8 cellular contexts compared by ENCODE assay signal in the genomic region with DNA sequence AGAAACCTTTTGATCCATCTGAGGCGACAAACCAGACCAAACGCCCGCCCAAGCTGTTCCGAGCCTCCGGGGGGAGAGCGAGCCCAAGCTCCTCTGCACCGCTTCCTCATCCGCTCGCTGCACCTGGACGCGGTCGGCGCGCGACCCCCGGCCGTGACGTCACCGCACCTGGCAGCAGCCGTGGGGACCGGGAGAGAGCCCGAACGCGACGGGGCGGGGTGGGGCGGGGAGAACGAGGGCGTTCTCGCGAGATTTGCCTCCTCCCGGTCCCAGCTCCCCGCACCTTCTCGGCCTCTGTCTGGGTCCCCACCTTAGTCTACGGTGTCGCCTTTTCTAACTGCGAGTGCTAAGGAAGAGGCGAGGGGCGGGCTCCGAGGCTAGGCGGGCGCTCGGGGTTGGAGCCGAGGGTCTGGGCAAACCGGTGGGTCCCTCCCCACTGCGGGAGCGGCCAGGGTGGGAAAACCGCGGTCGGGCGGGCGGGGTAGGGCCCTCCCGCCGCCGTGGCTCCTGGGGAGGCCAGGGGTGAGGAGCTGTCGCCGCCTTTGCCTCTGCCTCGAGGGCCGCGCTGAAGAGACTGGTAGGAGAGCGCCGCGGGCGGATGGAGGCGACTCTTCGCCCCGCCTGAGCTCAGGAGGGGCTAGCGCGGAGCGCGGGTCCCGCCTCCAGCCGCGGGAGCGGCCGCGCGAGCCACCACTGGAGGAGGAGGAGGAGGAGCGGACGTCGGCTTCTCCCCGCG. TPM values are rescaled to one million over a fixed set of nuclear protein-coding genes. Genes with fewer than 3 reads are reported as not detected.
DNase-seq lines count a peak whose midpoint lies in the region; ATAC-seq, FAIRE-seq and TF ChIP-seq lines count a peak whose summit lies in the region.

A gene with protein sequence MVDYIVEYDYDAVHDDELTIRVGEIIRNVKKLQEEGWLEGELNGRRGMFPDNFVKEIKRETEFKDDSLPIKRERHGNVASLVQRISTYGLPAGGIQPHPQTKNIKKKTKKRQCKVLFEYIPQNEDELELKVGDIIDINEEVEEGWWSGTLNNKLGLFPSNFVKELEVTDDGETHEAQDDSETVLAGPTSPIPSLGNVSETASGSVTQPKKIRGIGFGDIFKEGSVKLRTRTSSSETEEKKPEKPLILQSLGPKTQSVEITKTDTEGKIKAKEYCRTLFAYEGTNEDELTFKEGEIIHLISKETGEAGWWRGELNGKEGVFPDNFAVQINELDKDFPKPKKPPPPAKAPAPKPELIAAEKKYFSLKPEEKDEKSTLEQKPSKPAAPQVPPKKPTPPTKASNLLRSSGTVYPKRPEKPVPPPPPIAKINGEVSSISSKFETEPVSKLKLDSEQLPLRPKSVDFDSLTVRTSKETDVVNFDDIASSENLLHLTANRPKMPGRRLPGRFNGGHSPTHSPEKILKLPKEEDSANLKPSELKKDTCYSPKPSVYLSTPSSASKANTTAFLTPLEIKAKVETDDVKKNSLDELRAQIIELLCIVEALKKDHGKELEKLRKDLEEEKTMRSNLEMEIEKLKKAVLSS (plus strand): TSS at position 293 of the 736 bp plus-strand sequence. CDS start 456 bp downstream, outside the sequence.

- H3K4me1 ChIP-seq in HepG2 (ENCODE audit: insufficient read depth, low read length) = peaks cover 40% of the 10 kb centered on the region

- H3K27me3 ChIP-seq in CD4-positive, alpha-beta T cell (ENCODE audit: control insufficient read depth, insufficient read depth, low read length) = no peaks in the 10 kb centered on the region
- no peaks in the 10 kb centered on the region; a peak in 1 of 5 replicates for H3K27me3 ChIP-seq in HepG2 (ENCODE audit: control insufficient read depth in 1 of 2, insufficient read depth in 2 of 2, low read length in 2 of 2)

- H3K79me2 ChIP-seq in HepG2 (ENCODE audit: insufficient read depth, low read length) = peaks cover 45% of the 10 kb centered on the region

- POLR2A ChIA-PET in CD4-positive, alpha-beta T cell (lab: Charles Lee) = interaction anchor here (0.6 to 4.5 kb wide), 29 partner anchors 9 to 1348 kb away, joined by 3 to 73 read pairs (median 4); a partner anchor contains a TSS
- POLR2A ChIA-PET in HepG2 (lab: Yijun Ruan, JAX) = interaction anchor here (0.6 to 2.4 kb wide), 25 partner anchors 8 to 629 kb away, joined by 3 to 29 read pairs (median 4); no protein-coding TSS in a partner anchor

- no peaks in the 10 kb centered on the region for H3K9me3 ChIP-seq in CD4-positive, alpha-beta T cell (ENCODE audit: control insufficient read depth, low read length)
- no peaks in the 10 kb centered on the region for H3K9me3 ChIP-seq in HepG2 (ENCODE audit: low read length)

- H2AFZ ChIP-seq in HepG2 (ENCODE audit: low read length) = peak within 1 kb of the TSS; percentile 93

- TF ChIP-seq EP300 in HepG2 (IDR thresholded peaks at IDR 0.05; ENCODE audit: low read depth in 2 of 2, low read length in 2 of 2) (no peak; a peak in 1 of 4 replicates), HepG2 (CRISPR knock-in tag; IDR thresholded peaks at IDR 0.05; ENCODE audit: borderline replicate concordance) (no peak)

- H4K20me1 ChIP-seq in HepG2 (ENCODE audit: insufficient read depth, low read length) = peaks cover 25% of the 10 kb centered on the region

- DNase-seq in CD4-positive, alpha-beta T cell = peak; percentile 81 to 88 (median 86)
- DNase-seq in NCI-H748 treated with DMSO at 0.1 percent for 48 hours (lab: John Stamatoyannopoulos, UW) = peak; percentile 94
- DNase-seq in activated CD4-positive, alpha-beta T cell treated with anti-CD3 and anti-CD28 coated beads, Interleukin-2, amount 50 U/mL, for 48 hours = peak; percentile 85 to 86
- peak; percentile 92 for DNase-seq in dermis blood vessel endothelial cell
- DNase-seq in HepG2 (ENCODE audit: low spot score) = peak; percentile 84
- peak; percentile 84 for DNase-seq in stimulated activated CD4-positive, alpha-beta T cell treated with anti-CD3 and anti-CD28 coated beads, Interleukin-4, amount 100 ng/mL, for 24 hours

- peak; percentile 81 to 85 for TF ChIP-seq POLR2A in HepG2 (IDR thresholded peaks at IDR 0.05; ENCODE audit: insufficient read depth in 1 of 2, low read depth in 2 of 2, low read length in 2 of 2)

- H3K4me1 Mint-ChIP-seq in CD4-positive, alpha-beta T cell (ENCODE audit: low read depth) = peaks cover 46% of the 10 kb centered on the region

- peak within 1 kb of the TSS; percentile 92 for H3K9ac ChIP-seq in HepG2 (ENCODE audit: insufficient read depth, low read depth, low read length)

- H3K27ac Mint-ChIP-seq in CD4-positive, alpha-beta T cell = peak within 1 kb of the TSS; percentile 95

- H3K36me3 Mint-ChIP-seq in CD4-positive, alpha-beta T cell (ENCODE audit: low read depth) = peaks cover 16% of the 10 kb centered on the region

- peak; percentile 8 for FAIRE-seq in HepG2 (lab: Jason Lieb, UNC)

- WGBS in HepG2 (ENCODE audit: low lambda C conversion rate) = 0% methylated on average over 28 of the region's 83 CpGs

- no peak for TF ChIP-seq CTCF in CD4-positive, alpha-beta T cell (IDR thresholded peaks at IDR 0.05)
- TF ChIP-seq CTCF in HepG2 (CRISPR knock-in tag; IDR thresholded peaks at IDR 0.05) = peak; percentile 48

- peak within 1 kb of the TSS; percentile 91 for H3K27ac ChIP-seq in CD4-positive, alpha-beta T cell (ENCODE audit: low read depth, low read length)
- peak within 1 kb of the TSS; percentile 93 for H3K27ac ChIP-seq in HepG2 (ENCODE audit: extremely low read length, insufficient read depth, low read length)

- TF ChIP-seq RAD21 in HepG2 (CRISPR knock-in tag; IDR thresholded peaks at IDR 0.05) = peak; percentile 43; the same call in 1 of the 2 replicates

- no peaks in the 10 kb centered on the region for H3K27me3 Mint-ChIP-seq in CD4-positive, alpha-beta T cell

- intact Hi-C loops in CD4-positive, alpha-beta T cell (cut with DNase I, micrococcal nuclease) = loop anchor here (1.0 to 10.0 kb wide), 4 partner anchors 17 to 97 kb away; no protein-coding TSS in a partner anchor
- intact Hi-C loops in HepG2 (cut with micrococcal nuclease; ENCODE audit: unreplicated experiment) = loop anchor here (1.0 to 5.0 kb wide), 3 partner anchors 40 to 400 kb away; no protein-coding TSS in a partner anchor

- peak within 1 kb of the TSS; percentile 91 to 94 (median 93) for H3K4me3 ChIP-seq in HepG2 (replicated peaks in 1 of 3; ENCODE audit: insufficient read depth in 1 of 3, low read depth in 2 of 3, low read length in 3 of 3)

- ATAC-seq in CD4-positive, alpha-beta T cell (ENCODE audit: poor library complexity) = peak; percentile 85
- ATAC-seq in GM19397 (IDR thresholded peaks at IDR 0.05; ENCODE audit: unreplicated experiment) (peak; percentile 86), HG03565 (IDR thresholded peaks at IDR 0.05; ENCODE audit: unreplicated experiment) (peak; percentile 61), HepG2 (peak; percentile 94)

- H3K4me3 Mint-ChIP-seq in CD4-positive, alpha-beta T cell = peak within 1 kb of the TSS; percentile 100

- no peaks in the 10 kb centered on the region for H3K9me3 Mint-ChIP-seq in CD4-positive, alpha-beta T cell

- in situ Hi-C loops in HepG2 (cut with HindIII; ENCODE audit: extremely low pct_ligation_motif_present, low pct_unique_long_range_greater_than_20kb) = no loop called here

- CTCF ChIA-PET in CD4-positive, alpha-beta T cell (lab: Charles Lee) = interaction anchor here (1.2 to 1.6 kb wide), 3 partner anchors 9 to 36 kb away, joined by 3 to 6 read pairs (median 5); no protein-coding TSS in a partner anchor
- CTCF ChIA-PET in HepG2 (lab: Yijun Ruan, JAX; ENCODE audit: low intra/inter-chr PET ratio, low total read pairs) = no interaction called here

- no TSS peak for BruUV-seq in HepG2 (replicated peaks; lab: Mats Ljungman, UMichigan)

- H3K4me2 ChIP-seq in HepG2 (ENCODE audit: low read depth, low read length) = peak within 1 kb of the TSS; percentile 92

- H3K36me3 ChIP-seq in HepG2 (replicated peaks in 1 of 2; ENCODE audit: control insufficient read depth in 1 of 2, insufficient read depth in 2 of 2, low read length in 2 of 2) = no peaks in the 10 kb centered on the region

TF ChIP-seq in HepG2, 621 proteins besides CTCF, POLR2A, EP300 and RAD21 (continues in another document):
- TF ChIP-seq TSC22D2 (CRISPR knock-in tag; IDR thresholded peaks at IDR 0.05; ENCODE audit: borderline replicate concordance) = no peak; the same call in 1 of the 2 replicates

RNA-seq across cellular contexts. Expression of the gene that starts here (rescaled TPM):
- 10 to 100 TPM; 29.4 to 31.3 TPM for total RNA-seq in CD4-positive, alpha-beta T cell
- 42.0 and 43.7 TPM in 2 replicates for total RNA-seq in dermis blood vessel endothelial cell
- 31.9 and 40.1 TPM in 2 replicates for total RNA-seq in HepG2 (2016; rRNA removed; fragmentation: Illumina TruSeq; extraction: Trizol)
- total RNA-seq in HepG2 (2016; cell fraction: cytosol; rRNA removed; fragmentation: Illumina TruSeq; extraction: Trizol; ENCODE audit: low read depth) = 12.4 and 19.0 TPM in 2 replicates
- total RNA-seq in HepG2 (2016; cell fraction: insoluble cytoplasmic fraction; rRNA removed; fragmentation: Illumina TruSeq; extraction: Trizol) = 30.7 and 38.4 TPM in 2 replicates
- 12.4 and 12.6 TPM in 2 replicates for total RNA-seq in HepG2 (2016; cell fraction: membrane; rRNA removed; fragmentation: Illumina TruSeq; extraction: Trizol)
- 42.9 and 47.2 TPM in 2 replicates for total RNA-seq in HepG2 (2016; cell fraction: nucleus; rRNA removed; fragmentation: Illumina TruSeq; extraction: Trizol)
- 6.0 and 8.6 TPM in 2 replicates for polyA plus RNA-seq in HepG2 (2011; rRNA removed)
- polyA plus RNA-seq in HepG2 (2011; cell fraction: cytosol; rRNA removed) = 2.4 and 4.1 TPM in 2 replicates
- polyA plus RNA-seq in HepG2 (2011; cell fraction: nucleus; rRNA removed) = 5.8 and 8.0 TPM in 2 replicates
- 20.4 and 25.9 TPM in 2 replicates for polyA plus RNA-seq in HepG2 (2012)
- polyA plus RNA-seq in HepG2 (2016; cell fraction: cytosol; fragmentation: Illumina TruSeq; extraction: Trizol; ENCODE audit: low read depth) = 1.0 and 1.1 TPM in 2 replicates
- 41.6 and 46.6 TPM in 2 replicates for polyA plus RNA-seq in HepG2 (2016; cell fraction: insoluble cytoplasmic fraction; fragmentation: Illumina TruSeq; extraction: Trizol; ENCODE audit: low read depth)
- polyA plus RNA-seq in HepG2 (2016; cell fraction: membrane; fragmentation: Illumina TruSeq; extraction: Trizol; ENCODE audit: low read depth) = 5.3 and 5.7 TPM in 2 replicates
- 31.0 and 34.8 TPM in 2 replicates for polyA plus RNA-seq in HepG2 (2016; cell fraction: nucleus; fragmentation: Illumina TruSeq; extraction: Trizol; ENCODE audit: insufficient read depth, low read depth)
- polyA minus RNA-seq in HepG2 (2011; rRNA and poly(A)+ RNA removed; ENCODE audit: low replicate concordance) = 1.9 and 2.4 TPM in 2 replicates
- polyA minus RNA-seq in HepG2 (2011; cell fraction: cytosol; rRNA and poly(A)+ RNA removed) = 9.9 and 10.5 TPM in 2 replicates
- 84.8 and 85.6 TPM in 2 replicates for polyA minus RNA-seq in HepG2 (2011; cell fraction: nucleus; rRNA and poly(A)+ RNA removed)

Comparison
In these comparisons a context has a peak if more than half of its experiments do, and no peak if none do; other contexts are left out.
1. Peak in every context shown above with its lines: DNase-seq, ATAC-seq, H3K4me3 ChIP-seq and H3K27ac ChIP-seq.